9 cellular contexts compared by ENCODE assay signal in genomic region chr10:80202934-80203834, GRCh38. TPM values are rescaled to one million over a fixed set of nuclear protein-coding genes. Genes with fewer than 3 reads are reported as not detected.
DNase-seq lines count a peak whose midpoint lies in the region; ATAC-seq, FAIRE-seq and TF ChIP-seq lines count a peak whose summit lies in the region.
"Had no signal": no experiment of that assay in that cellular context is flagged by ENCODE, and none has a peak within 500 bp of the region (broad histone marks: within the 10 kb centered on the region; RNA-seq: fewer than 3 reads in every experiment).

No MANE protein-coding gene starts in this region.

- TF ChIP-seq CTCF in 22Rv1 (IDR thresholded peaks at IDR 0.05) (peak; percentile 58), nephron (IDR thresholded peaks at IDR 0.05; ENCODE audit: unreplicated experiment in 3 of 3) (no peak), type B pancreatic cell (conservative IDR thresholded peaks at IDR 0.05) (no peak)

- H3K27me3 Mint-ChIP-seq in nephron (ENCODE audit: low read depth): no peaks in the 10 kb centered on the region
- peaks cover 3% of the 10 kb centered on the region for H3K27me3 Mint-ChIP-seq in type B pancreatic cell

- peak; percentile 74 for FAIRE-seq in GM12892 (lab: Jason Lieb, UNC)

- H3K36me3 Mint-ChIP-seq in nephron (ENCODE audit: low read depth) (no peaks in the 10 kb centered on the region), type B pancreatic cell (peaks cover 10% of the 10 kb centered on the region)

- H3K9me3 Mint-ChIP-seq in nephron (no peaks in the 10 kb centered on the region), type B pancreatic cell (no peaks in the 10 kb centered on the region)

- DNase-seq in GM12892 (ENCODE audit: insufficient read length) (peak; percentile 41), NCI-H2196 (lab: John Stamatoyannopoulos, UW; ENCODE audit: unreplicated experiment) (peak; percentile 48), erythroblast (lab: John Stamatoyannopoulos, UW) (peak; percentile 45 to 58), type B pancreatic cell (ENCODE audit: extremely low spot score, unreplicated experiment) (no peak)
- peak; percentile 83 for DNase-seq in activated CD8-positive, alpha-beta memory T cell treated with anti-CD3 and anti-CD28 coated beads for 24 hours

- H3K4me1 Mint-ChIP-seq in nephron (peaks cover 66% of the 10 kb centered on the region), type B pancreatic cell (ENCODE audit: unreplicated experiment) (peaks cover 53% of the 10 kb centered on the region)

- peak overlapping the region; percentile 81 for H3K27ac ChIP-seq in 22Rv1
- H3K27ac ChIP-seq: KMS-11 had no signal

- H3K27ac Mint-ChIP-seq in nephron (peak overlapping the region; percentile 83 to 96 (median 92)), type B pancreatic cell (peak overlapping the region; percentile 100)

- ATAC-seq in HG02763 (IDR thresholded peaks at IDR 0.05; ENCODE audit: unreplicated experiment): peak; percentile 45

- TF ChIP-seq POLR2A in GM12892 (IDR thresholded peaks at IDR 0.05; ENCODE audit: low read depth, low read length) (0 out of 2 replicates have a peak, but pooled peaks have one; percentile 40), erythroblast (IDR thresholded peaks at IDR 0.05; ENCODE audit: low read length) (no peak)

- H3K4me3 Mint-ChIP-seq in nephron (peak overlapping the region; percentile 88 to 93 (median 91)), type B pancreatic cell (peak overlapping the region; percentile 97)

RNA-seq across cellular contexts. Expression of gene ANXA11, which starts 2.2 kb away (rescaled TPM):
- 107 TPM for polyA plus RNA-seq in GM12892 (2012; ENCODE audit: missing spikeins)
- 122 and 248 TPM in 2 replicates for total RNA-seq in type B pancreatic cell (ENCODE audit: low replicate concordance)
